Comparison of ENCODE assay signal across 18 cellular contexts in genomic region chr5:80229902-80230255, GRCh38. TPM values are rescaled to one million over a fixed set of nuclear protein-coding genes. Genes with fewer than 3 reads are reported as not detected.
DNase-seq lines count a peak whose midpoint lies in the region; ATAC-seq and TF ChIP-seq lines count a peak whose summit lies in the region.
"Had no signal": no experiment of that assay in that cellular context is flagged by ENCODE, and none has a peak within 500 bp of the region (broad histone marks: within the 10 kb centered on the region; RNA-seq: fewer than 3 reads in every experiment).

No MANE protein-coding gene starts in this region.

- H2AK5ac ChIP-seq in mesendoderm (ENCODE audit: low read length), result no peak overlapping the region

- peaks cover 28% of the 10 kb centered on the region for H3K4me1 ChIP-seq in body of pancreas
- no peaks in the 10 kb centered on the region for H3K4me1 ChIP-seq in mesendoderm (ENCODE audit: control insufficient read depth, low read depth, low read length)

- peak; percentile 18 for ATAC-seq in body of pancreas
- no peak for ATAC-seq in HG02759 (IDR thresholded peaks at IDR 0.05; ENCODE audit: unreplicated experiment)
- ATAC-seq in GM21737 (IDR thresholded peaks at IDR 0.05; ENCODE audit: unreplicated experiment), result no peak

- peaks cover 13% of the 10 kb centered on the region for H3K79me2 ChIP-seq in mesendoderm (ENCODE audit: control insufficient read depth, insufficient read depth, low read length)

- peaks cover 6% of the 10 kb centered on the region for H3K79me1 ChIP-seq in mesendoderm (ENCODE audit: low read length)

- no peaks in the 10 kb centered on the region for H3K27me3 ChIP-seq in body of pancreas
- no peaks in the 10 kb centered on the region for H3K27me3 ChIP-seq in mesendoderm (ENCODE audit: insufficient read depth, low read length, poor library complexity)

- TF ChIP-seq POLR2A in body of pancreas (IDR thresholded peaks at IDR 0.05), result no peak

- no peak overlapping the region for H3K23ac ChIP-seq in mesendoderm (ENCODE audit: low read length)

- H3K4ac ChIP-seq in mesendoderm (ENCODE audit: low read depth, low read length), result no peak overlapping the region

- 23 to 45% methylated on average over 4 of the region's 4 CpGs for WGBS in body of pancreas, 2 donors
- WGBS in mesendoderm (ENCODE audit: extremely low coverage, insufficient coverage, low lambda C conversion rate), result no CpG with 5 or more reads among the region's 4 CpGs

- no peaks in the 10 kb centered on the region for H3K9me3 ChIP-seq in body of pancreas

- no peak overlapping the region for H2BK120ac ChIP-seq in mesendoderm (ENCODE audit: low read depth, low read length)

- no peaks in the 10 kb centered on the region for H3K36me3 ChIP-seq in body of pancreas (replicated peaks in 1 of 2; ENCODE audit: insufficient read depth in 1 of 2, low read depth in 2 of 2)
- no peaks in the 10 kb centered on the region for H3K36me3 ChIP-seq in mesendoderm (ENCODE audit: control insufficient read depth, insufficient read depth, low read length)

- H4K8ac ChIP-seq in mesendoderm (ENCODE audit: low read depth, low read length), result no peak overlapping the region

- TF ChIP-seq CTCF in 22Rv1 (IDR thresholded peaks at IDR 0.05) (no peak), body of pancreas (IDR thresholded peaks at IDR 0.05) (no peak)

- intact Hi-C loops in body of pancreas (cut with DNase I), result no loop called here

- H3K27ac ChIP-seq in 22Rv1 (peak overlapping the region; percentile 56), body of pancreas (peak overlapping the region in 3 of 4 donors; percentile 44 to 73 (median 52)), mesendoderm (ENCODE audit: low read depth, low read length) (no peak overlapping the region), substantia nigra (ENCODE audit: low read depth, low read length, poor library complexity, severe bottlenecking) (no peak overlapping the region)
- H3K27ac ChIP-seq: KMS-11 had no signal

- H3K4me3 ChIP-seq in body of pancreas (no peak overlapping the region), mesendoderm (ENCODE audit: low read length) (no peak overlapping the region)

- no peak overlapping the region for H4K5ac ChIP-seq in mesendoderm (ENCODE audit: low read length)

- DNase-seq in EH (ENCODE audit: low read depth), result peak; percentile 30
- DNase-seq in body of pancreas, result peak in 1 of 4 donors; percentile 14
- peak; percentile 39 for DNase-seq in mesendoderm
- DNase-seq in NCI-H2227 (lab: John Stamatoyannopoulos, UW; ENCODE audit: unreplicated experiment), result no peak
- DNase-seq in substantia nigra (lab: John Stamatoyannopoulos, UW), result no peak
- DNase-seq: activated CD4-positive, alpha-beta T cell treated with anti-CD3 and anti-CD28 coated beads, Interleukin-2, amount 50 U/mL, for 4 hours; activated naive CD4-positive, alpha-beta T cell; cerebellar nuclear complex; DND-41; erythroblast; glutamatergic neuron; NCI-H187 treated with DMSO at 0.1 percent for 48 hours; nucleus accumbens; T1000 had no signal

- no peak overlapping the region for H3K9ac ChIP-seq in mesendoderm (ENCODE audit: low read length)
- H3K9ac ChIP-seq: KMS-11 had no signal

- no peak overlapping the region for H3K18ac ChIP-seq in mesendoderm (ENCODE audit: low read length)

- no peak overlapping the region for H2BK15ac ChIP-seq in mesendoderm (replicated peaks; ENCODE audit: low read depth)

- no peak overlapping the region for H3K56ac ChIP-seq in mesendoderm (ENCODE audit: low read length)

- no peak overlapping the region for H2BK5ac ChIP-seq in mesendoderm (ENCODE audit: low read length)

- H3K4me2 ChIP-seq in mesendoderm (ENCODE audit: low read length), result no peak overlapping the region
- H3K4me2 ChIP-seq: KMS-11 had no signal

RNA-seq across cellular contexts. Expression of gene SERINC5, which starts 26.0 kb away (rescaled TPM):
- total RNA-seq in body of pancreas, result 10 to 100 TPM; 23.3 to 26.7 TPM
- 39.2 TPM for polyA plus RNA-seq in mesendoderm (2013, experiment 1 of 2)
- polyA plus RNA-seq in mesendoderm (2013, experiment 2 of 2), result 42.4 TPM

Comparison
In these comparisons a context has a peak if more than half of its experiments do, and no peak if none do; other contexts are left out.
1. H3K27ac ChIP-seq: peak in 22Rv1 (single experiment) and body of pancreas (3 of 4); none in mesendoderm (single experiment) and substantia nigra (single experiment).
2. DNase-seq: peak in EH (single experiment) and mesendoderm (single experiment); none in NCI-H2227 (single experiment) and substantia nigra (0 of 49).